25 cellular contexts compared by ENCODE assay signal in genomic region chr16:14339694-14340093, GRCh38.
DNase-seq lines count a peak whose midpoint lies in the region; ATAC-seq, FAIRE-seq and TF ChIP-seq lines count a peak whose summit lies in the region.
"Had no signal": no experiment of that assay in that cellular context is flagged by ENCODE, and none has a peak within 500 bp of the region (broad histone marks: within the 10 kb centered on the region; RNA-seq: fewer than 3 reads in every experiment).

No MANE protein-coding gene starts in this region.

- no peaks in the 10 kb centered on the region for H3K9me1 ChIP-seq in K562 (ENCODE audit: control insufficient read depth, insufficient read depth, low read length)

- in situ Hi-C loops in K562 (cut with MboI): no loop called here
- in situ Hi-C loops in HepG2 (cut with HindIII; ENCODE audit: extremely low pct_ligation_motif_present, low pct_unique_long_range_greater_than_20kb): no loop called here

- H3K79me2 ChIP-seq in K562 (ENCODE audit: control insufficient read depth, insufficient read depth, low read length) (no peaks in the 10 kb centered on the region), HepG2 (ENCODE audit: insufficient read depth, low read length) (no peaks in the 10 kb centered on the region)

- H3K27me3 ChIP-seq in K562 (ENCODE audit: control insufficient read depth in 2 of 2, insufficient read depth in 2 of 2, low read length in 2 of 2): peaks cover 3 to 13% of the 10 kb centered on the region in 2 experiments; a peak in 4 of 5 replicates
- H3K27me3 ChIP-seq in HepG2 (ENCODE audit: control insufficient read depth in 1 of 2, insufficient read depth in 2 of 2, low read length in 2 of 2): no peaks in the 10 kb centered on the region; a peak in 1 of 5 replicates
- H3K27me3 ChIP-seq in thyroid gland: no peaks in the 10 kb centered on the region
- H3K27me3 ChIP-seq: BE2C; BLaER1 treated with 17β-estradiol and CSF1 and Interleukin-3, amounts not matched to agents 10 nM and 100 nM had no signal

- H2AFZ ChIP-seq in K562 (ENCODE audit: low read depth, low read length) (no peak overlapping the region), HepG2 (ENCODE audit: low read length) (no peak overlapping the region)
- H2AFZ ChIP-seq: GM23338 had no signal

- POLR2A ChIA-PET in K562 (lab: Yijun Ruan, JAX) (no interaction called here), HepG2 (lab: Yijun Ruan, JAX) (no interaction called here)

- no peak overlapping the region for H3K4me3 Mint-ChIP-seq in activated CD8-positive, alpha-beta memory T cell treated with anti-CD3 and anti-CD28 coated beads, Interleukin-2, amount 10 ng/mL, durations not matched to agents 7 days and 5 days
- H3K4me3 Mint-ChIP-seq: CD14-positive monocyte; CD4-positive, alpha-beta T cell; CD8-positive, alpha-beta memory T cell; GM23338; H9 had no signal

- peaks cover 5% of the 10 kb centered on the region for H3K9me3 Mint-ChIP-seq in activated CD8-positive, alpha-beta memory T cell treated with anti-CD3 and anti-CD28 coated beads, Interleukin-2, amount 10 ng/mL, durations not matched to agents 7 days and 5 days (ENCODE audit: low read depth)

- no peak overlapping the region for H3K4me2 ChIP-seq in K562 (ENCODE audit: insufficient read depth, low read length)
- no peak overlapping the region for H3K4me2 ChIP-seq in HepG2 (ENCODE audit: low read depth, low read length)
- H3K4me2 ChIP-seq: A549; BLaER1 treated with 17β-estradiol and CSF1 and Interleukin-3, amounts not matched to agents 10 nM and 100 nM; GM23338 had no signal

- no peaks in the 10 kb centered on the region for H3K36me3 Mint-ChIP-seq in activated CD8-positive, alpha-beta memory T cell treated with anti-CD3 and anti-CD28 coated beads, Interleukin-2, amount 10 ng/mL, durations not matched to agents 7 days and 5 days
- H3K36me3 Mint-ChIP-seq: CD14-positive monocyte had no signal

- FAIRE-seq in K562 (lab: Jason Lieb, UNC) (no peak), HepG2 (lab: Jason Lieb, UNC) (no peak)
- FAIRE-seq: A549, D721Med, GM12878, GM19239 had no signal

- H3K4me1 Mint-ChIP-seq in activated CD8-positive, alpha-beta memory T cell treated with anti-CD3 and anti-CD28 coated beads, Interleukin-2, amount 10 ng/mL, durations not matched to agents 7 days and 5 days: no peaks in the 10 kb centered on the region
- H3K4me1 Mint-ChIP-seq: CD14-positive monocyte; CD8-positive, alpha-beta memory T cell had no signal

- TF ChIP-seq EP300 in K562 (IDR thresholded peaks at IDR 0.05; ENCODE audit: low read length): no peak
- no peak for TF ChIP-seq EP300 in HepG2 (IDR thresholded peaks at IDR 0.05; ENCODE audit: low read depth in 2 of 2, low read length in 2 of 2)
- TF ChIP-seq EP300 in HepG2 (CRISPR knock-in tag; IDR thresholded peaks at IDR 0.05; ENCODE audit: borderline replicate concordance): no peak

- TF ChIP-seq CTCF in K562 (IDR thresholded peaks at IDR 0.05 in 2 of 3, conservative IDR thresholded peaks at IDR 0.05 in 1 of 3; ENCODE audit: insufficient read depth in 2 of 3, low read depth in 1 of 3, low read length in 3 of 3) (no peak), HepG2 (CRISPR knock-in tag; IDR thresholded peaks at IDR 0.05) (no peak), thyroid gland (IDR thresholded peaks at IDR 0.05) (no peak)

- H3K4me3 ChIP-seq in K562: no peak overlapping the region
- no peak overlapping the region for H3K4me3 ChIP-seq in HepG2 (replicated peaks in 1 of 3; ENCODE audit: insufficient read depth in 1 of 3, low read depth in 2 of 3, low read length in 3 of 3)
- no peak overlapping the region for H3K4me3 ChIP-seq in thyroid gland (replicated peaks in 1 of 3)
- H3K4me3 ChIP-seq: A549; BLaER1 treated with 17β-estradiol and CSF1 and Interleukin-3, amounts not matched to agents 10 nM and 100 nM; GM12878; GM23338 had no signal

- H3K27ac Mint-ChIP-seq in activated CD8-positive, alpha-beta memory T cell treated with anti-CD3 and anti-CD28 coated beads, Interleukin-2, amount 10 ng/mL, durations not matched to agents 7 days and 5 days: no peak overlapping the region
- H3K27ac Mint-ChIP-seq: CD14-positive monocyte; CD4-positive, alpha-beta T cell; GM23338; H9 had no signal

- BruUV-seq in K562 (replicated peaks; lab: Mats Ljungman, UMichigan): no TSS peak
- BruUV-seq in HepG2 (replicated peaks; lab: Mats Ljungman, UMichigan): no TSS peak

- H3K9ac ChIP-seq in K562 (ENCODE audit: insufficient read depth in 1 of 2, low read depth in 2 of 2, low read length in 2 of 2) (no peak overlapping the region), HepG2 (ENCODE audit: insufficient read depth, low read depth, low read length) (no peak overlapping the region)
- H3K9ac ChIP-seq: BLaER1 treated with 17β-estradiol and CSF1 and Interleukin-3, amounts not matched to agents 10 nM and 100 nM had no signal

- no peak overlapping the region for H3K27ac ChIP-seq in K562 (ENCODE audit: extremely low read depth, low read depth, low read length)
- H3K27ac ChIP-seq in HepG2 (ENCODE audit: extremely low read length, insufficient read depth, low read length): no peak overlapping the region
- H3K27ac ChIP-seq in thyroid gland: no peak overlapping the region
- H3K27ac ChIP-seq: BLaER1 treated with 17β-estradiol and CSF1 and Interleukin-3, amounts not matched to agents 10 nM and 100 nM had no signal

- ATAC-seq in K562 (no peak), HepG2 (no peak)
- no peak for ATAC-seq in activated CD8-positive, alpha-beta memory T cell treated with anti-CD3 and anti-CD28 coated beads, Interleukin-2, amount 10 ng/mL, durations not matched to agents 7 days and 5 days
- ATAC-seq: A549, GM12878, GM23338, HCT116 had no signal

- peaks cover 0 to 4% of the 10 kb centered on the region in 2 experiments; a peak in 2 of 5 replicates for H3K4me1 ChIP-seq in K562 (replicated peaks in 1 of 2; ENCODE audit: control insufficient read depth in 2 of 2, insufficient read depth in 2 of 2, low read length in 2 of 2)
- H3K4me1 ChIP-seq in HepG2 (ENCODE audit: insufficient read depth, low read length): peaks cover 51% of the 10 kb centered on the region
- H3K4me1 ChIP-seq in thyroid gland: peaks cover 6 to 7% of the 10 kb centered on the region in 2 donors
- H3K4me1 ChIP-seq: BE2C; BLaER1 treated with 17β-estradiol and CSF1 and Interleukin-3, amounts not matched to agents 10 nM and 100 nM had no signal

- no peaks in the 10 kb centered on the region for H4K20me1 ChIP-seq in K562 (replicated peaks; ENCODE audit: control insufficient read depth, insufficient read depth, low read length)
- H4K20me1 ChIP-seq in HepG2 (ENCODE audit: insufficient read depth, low read length): no peaks in the 10 kb centered on the region
- H4K20me1 ChIP-seq: BLaER1 treated with 17β-estradiol and CSF1 and Interleukin-3, amounts not matched to agents 10 nM and 100 nM had no signal

- CTCF ChIA-PET in K562 (lab: Yijun Ruan, JAX; ENCODE audit: low intra/inter-chr PET ratio) (no interaction called here), HepG2 (lab: Yijun Ruan, JAX; ENCODE audit: low intra/inter-chr PET ratio, low total read pairs) (no interaction called here)
- CTCF ChIA-PET in activated CD8-positive, alpha-beta memory T cell treated with anti-CD3 and anti-CD28 coated beads, Interleukin-2, amount 10 ng/mL, durations not matched to agents 7 days and 5 days (lab: Charles Lee): no interaction called here

- intact Hi-C loops in K562 (cut with micrococcal nuclease): no loop called here
- intact Hi-C loops in HepG2 (cut with micrococcal nuclease; ENCODE audit: unreplicated experiment): no loop called here
- intact Hi-C loops in thyroid gland (cut with DNase I): loop anchor here (10.0 kb wide), 1 partner anchor 55 kb away; no protein-coding TSS in a partner anchor

- H3K36me3 ChIP-seq in K562 (ENCODE audit: control insufficient read depth, insufficient read depth, low read length) (no peaks in the 10 kb centered on the region), HepG2 (replicated peaks in 1 of 2; ENCODE audit: control insufficient read depth in 1 of 2, insufficient read depth in 2 of 2, low read length in 2 of 2) (no peaks in the 10 kb centered on the region), thyroid gland (no peaks in the 10 kb centered on the region)
- H3K36me3 ChIP-seq: BE2C; BLaER1 treated with 17β-estradiol and CSF1 and Interleukin-3, amounts not matched to agents 10 nM and 100 nM had no signal

- DNase-seq in K562 (ENCODE audit: extremely low read depth in 1 of 4, low spot score in 3 of 4) (no peak), HepG2 (ENCODE audit: low spot score) (no peak), renal cortical epithelial cell (ENCODE audit: low read depth) (peak; percentile 50), thyroid gland (no peak), SHP77 treated with DMSO at 0.1 percent for 48 hours (lab: John Stamatoyannopoulos, UW) (no peak)
- DNase-seq in activated CD8-positive, alpha-beta memory T cell treated with anti-CD3 and anti-CD28 coated beads, Interleukin-2, amount 10 ng/mL, durations not matched to agents 7 days and 5 days: no peak
- DNase-seq: 8988T; ACHN; AML-193; BE2C; CD4-positive, alpha-beta T cell; CD8-positive, alpha-beta memory T cell; DMS 273 treated with DMSO at 0.1 percent for 48 hours; DMS79; EL; GDM1; H9 had no signal

- TF ChIP-seq POLR2A in K562 (conservative IDR thresholded peaks at IDR 0.05) (no peak), HepG2 (IDR thresholded peaks at IDR 0.05; ENCODE audit: insufficient read depth in 1 of 2, low read depth in 2 of 2, low read length in 2 of 2) (no peak), thyroid gland (IDR thresholded peaks at IDR 0.05) (no peak)

- H3K27me3 Mint-ChIP-seq in activated CD8-positive, alpha-beta memory T cell treated with anti-CD3 and anti-CD28 coated beads, Interleukin-2, amount 10 ng/mL, durations not matched to agents 7 days and 5 days: peaks cover 6% of the 10 kb centered on the region
- H3K27me3 Mint-ChIP-seq: CD4-positive, alpha-beta T cell had no signal

- H3K9me3 ChIP-seq in K562 (replicated peaks; ENCODE audit: control insufficient read depth, insufficient read depth, low read depth, low read length): peaks cover 10% of the 10 kb centered on the region
- H3K9me3 ChIP-seq in HepG2 (ENCODE audit: low read length): peaks cover 4% of the 10 kb centered on the region; the same call in 1 of the 2 replicates
- H3K9me3 ChIP-seq in thyroid gland: no peaks in the 10 kb centered on the region

- TF ChIP-seq RAD21 in K562 (CRISPR knock-in tag; conservative IDR thresholded peaks at IDR 0.05 in 1 of 2, IDR thresholded peaks at IDR 0.05 in 1 of 2) (no peak), HepG2 (CRISPR knock-in tag; IDR thresholded peaks at IDR 0.05) (no peak)

- WGBS in K562 (ENCODE audit: insufficient coverage, low coverage, missing lambda C conversion rate): 4% methylated on average over 2 of the region's 2 CpGs
- 9% methylated on average over 2 of the region's 2 CpGs for WGBS in HepG2 (ENCODE audit: low lambda C conversion rate)
- 56 to 80% methylated on average over 2 of the region's 2 CpGs for WGBS in thyroid gland, 2 donors

TF ChIP-seq in HepG2, 621 proteins besides CTCF, POLR2A, EP300 and RAD21 (continues in another document):
- TF ChIP-seq MAX (IDR thresholded peaks at IDR 0.05) (peak; percentile 70; the same call in 1 of the 2 replicates), RFXANK (CRISPR knock-in tag; IDR thresholded peaks at IDR 0.05) (no peak), NFE2L1 (CRISPR knock-in tag; IDR thresholded peaks at IDR 0.05; ENCODE audit: borderline replicate concordance) (no peak)

Comparison
In these comparisons a context has a peak if more than half of its experiments do, and no peak if none do; other contexts are left out.
1. Of the 241 proteins assayed by ChIP-seq in both HepG2 and K562: peak only in HepG2: MAX and MNT; only in K562: TFE3; in both: none; in neither: 238.